ENCODE assay signal across 8 cellular contexts in the genomic region with DNA sequence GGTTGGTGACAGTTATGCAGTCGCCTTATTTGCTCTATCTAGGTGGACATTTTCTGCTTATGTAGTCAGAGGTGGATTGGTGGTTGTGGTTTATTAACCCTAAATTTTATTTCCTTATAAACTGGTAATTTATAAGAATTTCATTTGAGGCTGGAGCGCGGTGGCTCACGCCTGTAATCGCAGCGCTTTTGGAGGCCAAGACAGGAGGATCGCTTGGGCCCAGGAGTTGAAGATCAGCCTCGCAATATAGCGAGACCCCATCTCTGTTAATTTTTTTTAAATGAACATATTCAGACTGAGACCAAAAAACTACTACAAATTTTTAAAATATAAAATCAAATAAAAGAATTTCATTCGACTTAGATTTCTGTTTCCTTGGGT. TPM values are rescaled to one million over a fixed set of nuclear protein-coding genes. Genes with fewer than 3 reads are reported as not detected.
DNase-seq lines count a peak whose midpoint lies in the region; ATAC-seq, FAIRE-seq and TF ChIP-seq lines count a peak whose summit lies in the region.

No MANE protein-coding gene starts in this region.

- peaks cover 35% of the 10 kb centered on the region for H3K4me1 Mint-ChIP-seq in activated naive CD4-positive, alpha-beta T cell treated with anti-CD3 and anti-CD28 coated beads for 36 hours (ENCODE audit: low read depth)

- ATAC-seq in GM12878, result no peak; the same call in 1 of the 3 replicates
- ATAC-seq in lower lobe of right lung, result no peak

- H3K36me3 ChIP-seq in GM12878 (ENCODE audit: control insufficient read depth in 2 of 2, insufficient read depth in 2 of 2, low read length in 1 of 2) (peaks cover 0 to 4% of the 10 kb centered on the region in 2 experiments; a peak in 1 of 4 replicates), lower lobe of right lung (no peaks in the 10 kb centered on the region), transverse colon (no peaks in the 10 kb centered on the region)

- POLR2A ChIA-PET in GM12878 (lab: Charles Lee), result interaction anchor here (0.8 to 1.7 kb wide), 3 partner anchors 24 to 39 kb away, joined by 3 to 7 read pairs (median 3); a partner anchor contains a TSS

- peaks cover 7% of the 10 kb centered on the region for H3K36me3 Mint-ChIP-seq in activated naive CD4-positive, alpha-beta T cell treated with anti-CD3 and anti-CD28 coated beads for 36 hours (ENCODE audit: low read depth)

- H4K20me1 ChIP-seq in GM12878 (ENCODE audit: control insufficient read depth, insufficient read depth), result no peaks in the 10 kb centered on the region

- SMC1A ChIA-PET in GM12878 (lab: Charles Lee; ENCODE audit: uncharacterized antibody, unreplicated experiment), result interaction anchor here (0.6 to 0.8 kb wide), 2 partner anchors 16 to 389 kb away, joined by 3 to 4 read pairs; no protein-coding TSS in a partner anchor

- H3K4me2 ChIP-seq in GM12878 (ENCODE audit: control insufficient read depth, insufficient read depth), result peak overlapping the region; percentile 77

- H3K9me3 ChIP-seq in GM12878 (replicated peaks; ENCODE audit: control insufficient read depth, insufficient read depth, low read length) (no peaks in the 10 kb centered on the region; the same call in none of the 3 replicates), lower lobe of right lung (no peaks in the 10 kb centered on the region), transverse colon (no peaks in the 10 kb centered on the region)

- intact Hi-C loops in activated naive CD4-positive, alpha-beta T cell treated with anti-CD3 and anti-CD28 coated beads for 36 hours (cut with micrococcal nuclease), result no loop called here
- intact Hi-C loops in GM12878 (cut with micrococcal nuclease; ENCODE audit: unreplicated experiment) (loop anchor here (5.0 kb wide), 1 partner anchor 214 kb away; a partner anchor contains a TSS), lower lobe of right lung (cut with DNase I) (no loop called here), transverse colon (cut with DNase I; ENCODE audit: low total_unique reads) (no loop called here)

- H3K27ac Mint-ChIP-seq in activated naive CD4-positive, alpha-beta T cell treated with anti-CD3 and anti-CD28 coated beads for 36 hours, result peak overlapping the region; percentile 10

- RAD21 ChIA-PET in GM12878 (lab: Charles Lee; ENCODE audit: unreplicated experiment), result interaction anchor here (0.9 kb wide), 1 partner anchor 38 kb away, joined by 5 read pairs; no protein-coding TSS in a partner anchor

- in situ Hi-C loops in GM12878 (cut with MboI), result loop anchor here (25.0 kb wide), 1 partner anchor 1564 kb away; a partner anchor contains a TSS
- in situ Hi-C loops in transverse colon (cut with MboI; ENCODE audit: low pct_ligation_motif_present in 1 of 4, low pct_unique_long_range_greater_than_20kb in 1 of 4, low sequenced_read_pairs in 3 of 4), result no loop called here
- in situ Hi-C loops in GM13976 (cut with MboI; ENCODE audit: low sequenced_read_pairs, unreplicated experiment), result no loop called here

- H3K9me3 Mint-ChIP-seq in activated naive CD4-positive, alpha-beta T cell treated with anti-CD3 and anti-CD28 coated beads for 36 hours, result peaks cover 2% of the 10 kb centered on the region

- DNase-seq in activated naive CD4-positive, alpha-beta T cell treated with anti-CD3 and anti-CD28 coated beads for 36 hours, result no peak
- no peak for DNase-seq in activated naive CD4-positive, alpha-beta T cell treated with Interleukin-2 at 50 U/mL for 16 hours
- DNase-seq in GM12878 (ENCODE audit: low read depth, low spot score), result no peak
- no peak for DNase-seq in lower lobe of right lung
- DNase-seq in transverse colon, result no peak
- no peak for DNase-seq in GM13976 (ENCODE audit: low spot score)
- DNase-seq in activated gamma-delta T cell treated with Interleukin-2 at 50 U/mL for 16 hours, result no peak
- DNase-seq in urothelium cell line (ENCODE audit: low spot score), result no peak

- H3K9ac ChIP-seq in GM12878 (ENCODE audit: control insufficient read depth, insufficient read depth, low read length), result peak overlapping the region; percentile 98

- CTCF ChIA-PET in activated naive CD4-positive, alpha-beta T cell treated with anti-CD3 and anti-CD28 coated beads for 36 hours (lab: Charles Lee), result interaction anchor here (0.7 to 1.1 kb wide), 2 partner anchors 39 to 62 kb away, joined by 3 read pairs; a partner anchor contains a TSS
- CTCF ChIA-PET in GM12878 (lab: Yijun Ruan, JAX), result interaction anchor here (0.7 to 1.4 kb wide), 2 partner anchors 137 to 326 kb away, joined by 3 to 4 read pairs; no protein-coding TSS in a partner anchor

- TSS peak; percentile 72 for BruUV-seq in GM12878 (replicated peaks; lab: Mats Ljungman, UMichigan)

- WGBS in GM12878 (ENCODE audit: insufficient coverage, insufficient replicate concordance, low lambda C conversion rate, missing lambda C conversion rate), result 75% methylated on average over 10 of the region's 10 CpGs
- WGBS in transverse colon (ENCODE audit: low coverage in 1 of 2), 2 donors, result 55 to 72% methylated on average over 9 to 10 of the region's 10 CpGs

- H3K4me3 ChIP-seq in GM12878, result peak overlapping the region; percentile 83
- peak overlapping the region; percentile 87 for H3K4me3 ChIP-seq in lower lobe of right lung
- peak overlapping the region; percentile 72 to 91 (median 80) for H3K4me3 ChIP-seq in transverse colon

- H3K27ac ChIP-seq in GM12878 (ENCODE audit: control insufficient read depth, insufficient read depth) (peak overlapping the region; percentile 99), lower lobe of right lung (peak overlapping the region; percentile 94), transverse colon (peak overlapping the region; percentile 87 to 95 (median 88))

- H2AFZ ChIP-seq in GM12878 (ENCODE audit: control insufficient read depth, low read depth, low read length), result no peak overlapping the region

- H3K4me3 Mint-ChIP-seq in activated naive CD4-positive, alpha-beta T cell treated with anti-CD3 and anti-CD28 coated beads for 36 hours, result peak overlapping the region; percentile 85

- FAIRE-seq in GM12878 (lab: Jason Lieb, UNC), result no peak
- no peak for FAIRE-seq in urothelium cell line (lab: Jason Lieb, UNC)

- peaks cover 34% of the 10 kb centered on the region for H3K79me2 ChIP-seq in GM12878 (ENCODE audit: control insufficient read depth, insufficient read depth, low read length)

- H3K4me1 ChIP-seq in GM12878 (ENCODE audit: control insufficient read depth, insufficient read depth, low read length) (peaks cover 14% of the 10 kb centered on the region), lower lobe of right lung (peaks cover 14% of the 10 kb centered on the region), transverse colon (peaks cover 7 to 27% (median 11%) of the 10 kb centered on the region in 4 donors)

- TF ChIP-seq EP300 in GM12878 (IDR thresholded peaks at IDR 0.05; ENCODE audit: borderline replicate concordance in 1 of 2, control insufficient read depth in 1 of 2, low read depth in 2 of 2, low read length in 2 of 2) (no peak), transverse colon (IDR thresholded peaks at IDR 0.05; ENCODE audit: low read depth) (no peak)

- TF ChIP-seq CTCF in GM12878 (IDR thresholded peaks at IDR 0.05 in 2 of 3, conservative IDR thresholded peaks at IDR 0.05 in 1 of 3; ENCODE audit: control insufficient read depth in 2 of 3, extremely low read depth in 1 of 3, insufficient read depth in 1 of 3, low read depth in 3 of 3, low read length in 3 of 3), result no peak
- no peak for TF ChIP-seq CTCF in lower lobe of right lung (IDR thresholded peaks at IDR 0.05)
- no peak for TF ChIP-seq CTCF in transverse colon (IDR thresholded peaks at IDR 0.05)
- no peak for TF ChIP-seq CTCF in GM13976 (IDR thresholded peaks at IDR 0.05; ENCODE audit: borderline replicate concordance, control extremely low read depth, extremely low read depth, insufficient read depth, missing control alignments)

- H3K27me3 Mint-ChIP-seq in activated naive CD4-positive, alpha-beta T cell treated with anti-CD3 and anti-CD28 coated beads for 36 hours (ENCODE audit: low read depth), result no peaks in the 10 kb centered on the region

- H3K27me3 ChIP-seq in GM12878 (replicated peaks in 1 of 2; ENCODE audit: control insufficient read depth in 2 of 2, insufficient read depth in 2 of 2, low read length in 1 of 2) (no peaks in the 10 kb centered on the region), lower lobe of right lung (ENCODE audit: low read depth) (no peaks in the 10 kb centered on the region), transverse colon (no peaks in the 10 kb centered on the region)

- TF ChIP-seq POLR2A in GM12878 (IDR thresholded peaks at IDR 0.05; ENCODE audit: low read depth, low read length), result no peak
- TF ChIP-seq POLR2A in transverse colon (IDR thresholded peaks at IDR 0.05), result no peak

- no peak for TF ChIP-seq RAD21 in GM12878 (IDR thresholded peaks at IDR 0.05; ENCODE audit: insufficient read depth, low read depth, low read length)

RNA-seq across cellular contexts. Expression of a gene that starts 0.8 kb away (rescaled TPM):
- total RNA-seq in activated naive CD4-positive, alpha-beta T cell treated with anti-CD3 and anti-CD28 coated beads for 36 hours, result 1 to 10 TPM; 4.3 to 5.0 TPM
- total RNA-seq in GM12878 (2013; cell fraction: nucleolus; rRNA removed), result 33.2 and 33.4 TPM in 2 replicates
- 10.9 and 12.5 TPM in 2 replicates for total RNA-seq in GM12878 (2014; rRNA removed)
- 13.6 and 14.1 TPM in 2 replicates for total RNA-seq in GM12878 (2014; rRNA removed; fragmentation: Illumina TruSeq; extraction: Trizol)
- total RNA-seq in GM12878 (2021), result 9.8 and 10.3 TPM in 2 replicates
- polyA plus RNA-seq in GM12878 (2011; ENCODE audit: low read depth), result 5.9 TPM
- 13.7 and 19.8 TPM in 2 replicates for polyA plus RNA-seq in GM12878 (2011; rRNA removed)
- 6.4 and 8.5 TPM in 2 replicates for polyA plus RNA-seq in GM12878 (2011; cell fraction: cytosol; rRNA removed)
- 7.1 and 8.5 TPM in 2 replicates for polyA plus RNA-seq in GM12878 (2011; cell fraction: nucleus; rRNA removed)
- polyA plus RNA-seq in GM12878 (2012), result 5.8 and 8.1 TPM in 2 replicates
- polyA plus RNA-seq in GM12878 (2014; fragmentation: Illumina TruSeq; extraction: Trizol), result 10.6 and 11.4 TPM in 2 replicates
- polyA plus RNA-seq in GM12878 (2014; fragmentation: Nextera tagmentation; extraction: Ambion mirVana), result 1 to 10 TPM; 5.1 to 5.4 TPM
- 4.8 and 6.3 TPM in 2 replicates for polyA plus RNA-seq in GM12878 (2014; rRNA removed)
- 10 to 100 TPM in 1 of 2 experiments, 1 to 10 TPM in 1; 9.4 to 10.5 TPM for polyA plus RNA-seq in GM12878 (2016; fragmentation: Nextera tagmentation; extraction: Ambion mirVana)
- polyA minus RNA-seq in GM12878 (2011; rRNA and poly(A)+ RNA removed), result 18.2 and 18.7 TPM in 2 replicates
- 4.8 and 10.2 TPM in 2 replicates for polyA minus RNA-seq in GM12878 (2011; cell fraction: cytosol; rRNA and poly(A)+ RNA removed)
- polyA minus RNA-seq in GM12878 (2011; cell fraction: nucleus; rRNA and poly(A)+ RNA removed), result 3.7 and 5.0 TPM in 2 replicates
- 9.4 TPM for total RNA-seq in lower lobe of right lung
- total RNA-seq in transverse colon, result 10 to 100 TPM in 1 of 4 donors, 1 to 10 TPM in 2, under 1 TPM in 1; 0.40 to 10.2 (median 7.0) TPM

RNA-seq across cellular contexts. Expression of a gene that starts 20.6 kb away (rescaled TPM):
- 1 to 10 TPM; 8.3 to 8.8 TPM for total RNA-seq in activated naive CD4-positive, alpha-beta T cell treated with anti-CD3 and anti-CD28 coated beads for 36 hours
- 91.9 and 97.0 TPM in 2 replicates for total RNA-seq in GM12878 (2013; cell fraction: nucleolus; rRNA removed)
- 70.0 TPM in 2 replicates for total RNA-seq in GM12878 (2014; rRNA removed)
- 31.7 and 38.3 TPM in 2 replicates for total RNA-seq in GM12878 (2014; rRNA removed; fragmentation: Illumina TruSeq; extraction: Trizol)
- 43.6 and 46.9 TPM in 2 replicates for total RNA-seq in GM12878 (2021)
- polyA plus RNA-seq in GM12878 (2011; ENCODE audit: low read depth), result 31.6 TPM
- polyA plus RNA-seq in GM12878 (2011; rRNA removed), result 3.5 and 5.5 TPM in 2 replicates
- 6.6 and 9.2 TPM in 2 replicates for polyA plus RNA-seq in GM12878 (2011; cell fraction: cytosol; rRNA removed)
- polyA plus RNA-seq in GM12878 (2011; cell fraction: nucleus; rRNA removed), result 6.7 and 9.2 TPM in 2 replicates
- polyA plus RNA-seq in GM12878 (2012), result 75.9 and 86.6 TPM in 2 replicates
- 30.4 and 37.6 TPM in 2 replicates for polyA plus RNA-seq in GM12878 (2014; fragmentation: Illumina TruSeq; extraction: Trizol)
- 1 to 10 TPM; 1.0 to 2.2 TPM for polyA plus RNA-seq in GM12878 (2014; fragmentation: Nextera tagmentation; extraction: Ambion mirVana)
- polyA plus RNA-seq in GM12878 (2014; rRNA removed), result 73.4 and 78.1 TPM in 2 replicates
- polyA plus RNA-seq in GM12878 (2016; fragmentation: Nextera tagmentation; extraction: Ambion mirVana), result 10 to 100 TPM; 35.9 to 36.0 TPM
- polyA minus RNA-seq in GM12878 (2011; rRNA and poly(A)+ RNA removed), result 2.0 and 5.2 TPM in 2 replicates
- 0.94 and 1.4 TPM in 2 replicates for polyA minus RNA-seq in GM12878 (2011; cell fraction: cytosol; rRNA and poly(A)+ RNA removed)
- 0.57 and 0.73 TPM in 2 replicates for polyA minus RNA-seq in GM12878 (2011; cell fraction: nucleus; rRNA and poly(A)+ RNA removed)
- total RNA-seq in lower lobe of right lung, result 650 TPM
- 10 to 100 TPM; 10.5 to 60.2 (median 22.4) TPM for total RNA-seq in transverse colon

RNA-seq across cellular contexts. Expression of a gene that starts 39.1 kb away (rescaled TPM):
- total RNA-seq in activated naive CD4-positive, alpha-beta T cell treated with anti-CD3 and anti-CD28 coated beads for 36 hours, result 10 to 100 TPM; 33.0 to 33.4 TPM
- total RNA-seq in GM12878 (2013; cell fraction: nucleolus; rRNA removed), result 15.3 and 21.9 TPM in 2 replicates
- total RNA-seq in GM12878 (2014; rRNA removed), result 75.7 and 81.2 TPM in 2 replicates
- total RNA-seq in GM12878 (2014; rRNA removed; fragmentation: Illumina TruSeq; extraction: Trizol), result 89.0 and 98.0 TPM in 2 replicates
- total RNA-seq in GM12878 (2021), result 85.1 and 88.2 TPM in 2 replicates
- polyA plus RNA-seq in GM12878 (2011; ENCODE audit: low read depth), result 27.8 TPM
- polyA plus RNA-seq in GM12878 (2011; rRNA removed), result 24.6 and 37.9 TPM in 2 replicates
- 95.7 and 121 TPM in 2 replicates for polyA plus RNA-seq in GM12878 (2011; cell fraction: cytosol; rRNA removed)
- 54.4 and 68.3 TPM in 2 replicates for polyA plus RNA-seq in GM12878 (2011; cell fraction: nucleus; rRNA removed)
- 68.6 and 69.1 TPM in 2 replicates for polyA plus RNA-seq in GM12878 (2012)
- 56.3 and 97.7 TPM in 2 replicates for polyA plus RNA-seq in GM12878 (2014; fragmentation: Illumina TruSeq; extraction: Trizol)
- polyA plus RNA-seq in GM12878 (2014; fragmentation: Nextera tagmentation; extraction: Ambion mirVana), result 10 to 100 TPM; 11.7 to 28.6 TPM
- polyA plus RNA-seq in GM12878 (2014; rRNA removed), result 106 and 127 TPM in 2 replicates
- polyA plus RNA-seq in GM12878 (2016; fragmentation: Nextera tagmentation; extraction: Ambion mirVana), result 100 to 1,000 TPM; 118 to 124 TPM
- 28.5 and 59.0 TPM in 2 replicates for polyA minus RNA-seq in GM12878 (2011; rRNA and poly(A)+ RNA removed)
- 21.9 and 29.0 TPM in 2 replicates for polyA minus RNA-seq in GM12878 (2011; cell fraction: cytosol; rRNA and poly(A)+ RNA removed)
- polyA minus RNA-seq in GM12878 (2011; cell fraction: nucleus; rRNA and poly(A)+ RNA removed), result 14.0 and 29.9 TPM in 2 replicates
- total RNA-seq in lower lobe of right lung, result 44.3 TPM
- total RNA-seq in transverse colon, result 10 to 100 TPM; 14.7 to 45.7 (median 37.2) TPM

RNA-seq across cellular contexts. Expression of a gene that starts 59.4 kb away (rescaled TPM):
- total RNA-seq in activated naive CD4-positive, alpha-beta T cell treated with anti-CD3 and anti-CD28 coated beads for 36 hours, result not detected
- 0.40 TPM in 1 of 2 replicates, not detected in the other for total RNA-seq in GM12878 (2013; cell fraction: nucleolus; rRNA removed)
- 0.40 and 0.71 TPM in 2 replicates for total RNA-seq in GM12878 (2014; rRNA removed)
- 0.31 and 0.46 TPM in 2 replicates for total RNA-seq in GM12878 (2014; rRNA removed; fragmentation: Illumina TruSeq; extraction: Trizol)
- 0.44 and 0.48 TPM in 2 replicates for total RNA-seq in GM12878 (2021)
- polyA plus RNA-seq in GM12878 (2011; ENCODE audit: low read depth), result 0.25 TPM
- polyA plus RNA-seq in GM12878 (2011; rRNA removed), result 0.15 and 0.19 TPM in 2 replicates
- polyA plus RNA-seq in GM12878 (2011; cell fraction: cytosol; rRNA removed), result 0.12 and 0.16 TPM in 2 replicates
- not detected in 2 replicates for polyA plus RNA-seq in GM12878 (2011; cell fraction: nucleus; rRNA removed)
- polyA plus RNA-seq in GM12878 (2012), result 0.20 and 0.55 TPM in 2 replicates
- polyA plus RNA-seq in GM12878 (2014; fragmentation: Illumina TruSeq; extraction: Trizol), result 0.19 TPM in 1 of 2 replicates, not detected in the other
- under 1 TPM; 0.03 to 0.04 TPM for polyA plus RNA-seq in GM12878 (2014; fragmentation: Nextera tagmentation; extraction: Ambion mirVana)
- 0.22 and 0.55 TPM in 2 replicates for polyA plus RNA-seq in GM12878 (2014; rRNA removed)
- under 1 TPM in 1 of 2 experiments, not detected in 1; 0.58 TPM for polyA plus RNA-seq in GM12878 (2016; fragmentation: Nextera tagmentation; extraction: Ambion mirVana)
- 0.82 TPM in 1 of 2 replicates, not detected in the other for polyA minus RNA-seq in GM12878 (2011; rRNA and poly(A)+ RNA removed)
- not detected in 2 replicates for polyA minus RNA-seq in GM12878 (2011; cell fraction: cytosol; rRNA and poly(A)+ RNA removed)
- polyA minus RNA-seq in GM12878 (2011; cell fraction: nucleus; rRNA and poly(A)+ RNA removed), result not detected in 2 replicates
- 16.4 TPM for total RNA-seq in lower lobe of right lung
- 1,000 to 10,000 TPM in 1 of 4 donors, 100 to 1,000 TPM in 3; 198 to 1,121 (median 486) TPM for total RNA-seq in transverse colon
